In genomic region chr4:122764808-122765189, GRCh38 we compare ENCODE assay signal across 8 cellular contexts. TPM values are rescaled to one million over a fixed set of nuclear protein-coding genes. Genes with fewer than 3 reads are reported as not detected.
A peak's percentile ranks its signal among the peaks of the same experiment; 100 is the strongest.
DNase-seq lines count a peak whose midpoint lies in the region; ATAC-seq and TF ChIP-seq lines count a peak whose summit lies in the region.

No MANE protein-coding gene starts in this region.

- in situ Hi-C loops in brain microvascular endothelial cell (cut with HindIII; ENCODE audit: low pct_ligation_motif_present, low sequenced_read_pairs): loop anchor here (25.0 kb wide), 1 partner anchor 148 kb away; the partner anchor contains the start of gene NUDT6

- POLR2A ChIA-PET in BJ (lab: Charles Lee) (interaction anchor here (0.7 to 1.8 kb wide), 3 partner anchors 33 to 68 kb away, joined by 5 read pairs; no protein-coding TSS in a partner anchor), PC-9 (lab: Charles Lee; ENCODE audit: unreplicated experiment) (no interaction called here)

- no peaks in the 10 kb centered on the region for H3K36me3 ChIP-seq in BJ (ENCODE audit: control insufficient read depth, insufficient read depth, low read length)
- no peaks in the 10 kb centered on the region for H3K36me3 ChIP-seq in brain microvascular endothelial cell (replicated peaks)
- H3K36me3 ChIP-seq in PC-9 (ENCODE audit: low read depth): no peaks in the 10 kb centered on the region

- no peaks in the 10 kb centered on the region for H3F3A ChIP-seq in PC-9 (ENCODE audit: insufficient read depth, low read depth)

- intact Hi-C loops in PC-9 (cut with micrococcal nuclease; ENCODE audit: unreplicated experiment): no loop called here

- H3K79me2 ChIP-seq in PC-9 (ENCODE audit: low read depth): no peaks in the 10 kb centered on the region

- H3K4me3 ChIP-seq in BJ (ENCODE audit: low read depth, low read length) (no peak overlapping the region), brain microvascular endothelial cell (ENCODE audit: low read depth, low read length) (no peak overlapping the region), PC-9 (no peak overlapping the region)

- no peaks in the 10 kb centered on the region for H3K9me2 ChIP-seq in PC-9 (ENCODE audit: insufficient read depth)

- TF ChIP-seq CTCF in BJ (IDR thresholded peaks at IDR 0.05; ENCODE audit: insufficient read depth, low read depth, low read length): no peak
- TF ChIP-seq CTCF in GM20000 (IDR thresholded peaks at IDR 0.05; ENCODE audit: extremely low read depth, missing control alignments): no peak
- TF ChIP-seq CTCF in brain microvascular endothelial cell (IDR thresholded peaks at IDR 0.05; ENCODE audit: low read depth, low read length, missing control alignments): no peak
- TF ChIP-seq CTCF in PC-9 (conservative IDR thresholded peaks at IDR 0.05): no peak

- H3K9me3 ChIP-seq in PC-9 (ENCODE audit: insufficient read depth, low read depth): no peaks in the 10 kb centered on the region

- CTCF ChIA-PET in BJ (lab: Yijun Ruan, JAX) (interaction anchor here (1.2 to 2.5 kb wide), 3 partner anchors 12 to 149 kb away, joined by 4 to 10 read pairs (median 4); no protein-coding TSS in a partner anchor), PC-9 (lab: Charles Lee) (no interaction called here)

- peak; percentile 77 for DNase-seq in BJ (ENCODE audit: low read depth)
- peak; percentile 13 for DNase-seq in GM20000 (ENCODE audit: low spot score)
- no peak for DNase-seq in brain microvascular endothelial cell
- no peak for DNase-seq in superior temporal gyrus (ENCODE audit: extremely low spot score)
- no peak for DNase-seq in NCI-H187 (lab: John Stamatoyannopoulos, UW)
- DNase-seq in PC-9: no peak
- no peak for DNase-seq in stimulated activated CD4-positive, alpha-beta T cell treated with anti-CD3 and anti-CD28 coated beads, Interleukin-4, amount 100 ng/mL, for 24 hours

- no peak overlapping the region for H3K4me2 ChIP-seq in PC-9

- H2AFZ ChIP-seq in PC-9: no peak overlapping the region

- no peaks in the 10 kb centered on the region for H3K27me3 ChIP-seq in BJ (ENCODE audit: control insufficient read depth, insufficient read depth, low read length)
- H3K27me3 ChIP-seq in brain microvascular endothelial cell (replicated peaks): no peaks in the 10 kb centered on the region
- H3K27me3 ChIP-seq in PC-9 (ENCODE audit: insufficient read depth, low read depth): no peaks in the 10 kb centered on the region

- no TSS peak for BruUV-seq in PC-9 (replicated peaks; lab: Mats Ljungman, UMichigan)

- peak; percentile 88 for ATAC-seq in HG03457 (IDR thresholded peaks at IDR 0.05; ENCODE audit: unreplicated experiment)

- H3K4me1 ChIP-seq in PC-9 (replicated peaks; ENCODE audit: insufficient read depth): 0 out of 2 replicates have a peak, but pooled peaks cover 14% of the 10 kb centered on the region

- H4K20me1 ChIP-seq in PC-9 (ENCODE audit: insufficient read depth): no peaks in the 10 kb centered on the region

- H3K27ac ChIP-seq in brain microvascular endothelial cell (peak overlapping the region; percentile 94), PC-9 (no peak overlapping the region; the same call in 1 of the 2 replicates)

RNA-seq across cellular contexts. Expression of gene BBS12, which starts 32.3 kb away (rescaled TPM):
- 1.9 and 3.3 TPM in 2 replicates for polyA plus RNA-seq in BJ (2011; rRNA removed)
- polyA minus RNA-seq in BJ (2011; rRNA and poly(A)+ RNA removed): 1.3 and 1.9 TPM in 2 replicates
- total RNA-seq in PC-9 (2021): 2.9 and 4.9 TPM in 2 replicates

Comparison
In these comparisons a context has a peak if more than half of its experiments do, and no peak if none do; other contexts are left out.
1. DNase-seq: peak in BJ (single experiment) and GM20000 (single experiment); none in brain microvascular endothelial cell (single experiment), superior temporal gyrus (single experiment), NCI-H187 (0 of 2), PC-9 (0 of 2) and stimulated activated CD4-positive, alpha-beta T cell treated with anti-CD3 and anti-CD28 coated beads, Interleukin-4, amount 100 ng/mL, for 24 hours (single experiment).